Comparison of ENCODE assay signal across 19 cellular contexts in genomic region chr2:62471816-62472215, GRCh38. TPM values are rescaled to one million over a fixed set of nuclear protein-coding genes. Genes with fewer than 3 reads are reported as not detected.
A peak's percentile ranks its signal among the peaks of the same experiment; 100 is the strongest.
DNase-seq lines count a peak whose midpoint lies in the region; ATAC-seq and TF ChIP-seq lines count a peak whose summit lies in the region.
"Had no signal": no experiment of that assay in that cellular context is flagged by ENCODE, and none has a peak within 500 bp of the region (broad histone marks: within the 10 kb centered on the region; RNA-seq: fewer than 3 reads in every experiment).

No MANE protein-coding gene starts in this region.

- H3K4me1 Mint-ChIP-seq in CD14-positive monocyte: peaks cover 37% of the 10 kb centered on the region
- H3K4me1 Mint-ChIP-seq in T-helper 17 cell: no peaks in the 10 kb centered on the region

- H3K27me3 Mint-ChIP-seq in CD14-positive monocyte (ENCODE audit: low read depth in 3 of 3): peaks cover 4 to 5% (median 4%) of the 10 kb centered on the region in 3 donors
- H3K27me3 Mint-ChIP-seq in T-helper 17 cell: peaks cover 64% of the 10 kb centered on the region

- ATAC-seq in T-helper 17 cell (no peak), GM21529 (IDR thresholded peaks at IDR 0.05; ENCODE audit: unreplicated experiment) (no peak)
- ATAC-seq: CD8-positive, alpha-beta T cell; K562; lower lobe of right lung; right lobe of liver; stimulated activated effector memory CD8-positive, alpha-beta T cell treated with anti-CD3 and anti-CD28 coated beads, Interleukin-12 subunit alpha, Interleukin-12 subunit beta, amount 100 ng/mL, for 72 hours; T-cell had no signal

- no peak for TF ChIP-seq EP300 in suprapubic skin (IDR thresholded peaks at IDR 0.05)

- H3F3A ChIP-seq in GM23248 (ENCODE audit: insufficient read depth): peaks cover 14% of the 10 kb centered on the region; the same call in 1 of the 2 replicates

- no peak for TF ChIP-seq CTCF in suprapubic skin (IDR thresholded peaks at IDR 0.05)
- TF ChIP-seq CTCF in CD14-positive monocyte (IDR thresholded peaks at IDR 0.05): no peak

- no peaks in the 10 kb centered on the region for H3K79me2 ChIP-seq in GM23248 (ENCODE audit: insufficient read depth)

- intact Hi-C loops in CD14-positive monocyte (cut with micrococcal nuclease): no loop called here

- peak overlapping the region; percentile 47; the same call in 1 of the 2 replicates for H2AFZ ChIP-seq in GM23248

- H3K4me3 ChIP-seq in GM23248 (no peak overlapping the region), adipocyte (ENCODE audit: low read length) (peak overlapping the region; percentile 20), suprapubic skin (no peak overlapping the region)
- H3K4me3 ChIP-seq: K562, lower lobe of right lung, right lobe of liver had no signal

- H3K27ac ChIP-seq in GM23248: no peak overlapping the region
- H3K27ac ChIP-seq in suprapubic skin: peak overlapping the region; percentile 39
- H3K27ac ChIP-seq: lower lobe of right lung, right lobe of liver had no signal

- H3K9me2 ChIP-seq in GM23248 (ENCODE audit: insufficient read depth): no peaks in the 10 kb centered on the region

- no peaks in the 10 kb centered on the region for H3K9me3 Mint-ChIP-seq in CD14-positive monocyte
- H3K9me3 Mint-ChIP-seq: activated T-helper 1 cell treated with anti-CD3 and anti-CD28 coated beads, Interleukin-12 subunit alpha, Interleukin-12 subunit beta, Interleukin-2, Interleukin-4 antibody, amounts not matched to agents 30 ng/mL and 10 ng/mL and 1 ng/mL, durations not matched to agents 14 hours and 24 hours and 36 hours; CD8-positive, alpha-beta T cell; stimulated activated effector memory CD8-positive, alpha-beta T cell treated with anti-CD3 and anti-CD28 coated beads, Interleukin-12 subunit alpha, Interleukin-12 subunit beta, amount 100 ng/mL, for 72 hours; T-cell had no signal

- H3K4me1 ChIP-seq in GM23248 (ENCODE audit: insufficient read depth) (peaks cover 40% of the 10 kb centered on the region), adipocyte (ENCODE audit: control insufficient read depth, insufficient read depth, low read length) (peaks cover 44% of the 10 kb centered on the region), suprapubic skin (peaks cover 98% of the 10 kb centered on the region)

- in situ Hi-C loops in GM23248 (cut with MboI): no loop called here

- H3K9ac ChIP-seq in GM23248: no peak overlapping the region
- H3K9ac ChIP-seq in adipocyte (ENCODE audit: low read length): no peak overlapping the region

- H3K36me3 Mint-ChIP-seq in CD14-positive monocyte (no peaks in the 10 kb centered on the region), T-helper 17 cell (ENCODE audit: low read depth) (peaks cover 2% of the 10 kb centered on the region)
- H3K36me3 Mint-ChIP-seq: activated naive CD8-positive, alpha-beta T cell; CD8-positive, alpha-beta T cell; stimulated activated effector memory CD8-positive, alpha-beta T cell treated with anti-CD3 and anti-CD28 coated beads, Interleukin-12 subunit alpha, Interleukin-12 subunit beta, amount 100 ng/mL, for 72 hours; T-cell had no signal

- no peak for TF ChIP-seq POLR2A in suprapubic skin (IDR thresholded peaks at IDR 0.05)

- H3K27ac Mint-ChIP-seq in CD14-positive monocyte (no peak overlapping the region), T-helper 17 cell (no peak overlapping the region)
- H3K27ac Mint-ChIP-seq: activated naive CD8-positive, alpha-beta T cell; activated T-helper 1 cell treated with anti-CD3 and anti-CD28 coated beads, Interleukin-12 subunit alpha, Interleukin-12 subunit beta, Interleukin-2, Interleukin-4 antibody, amounts not matched to agents 30 ng/mL and 10 ng/mL and 1 ng/mL, durations not matched to agents 14 hours and 24 hours and 36 hours; CD8-positive, alpha-beta T cell; stimulated activated effector memory CD8-positive, alpha-beta T cell treated with anti-CD3 and anti-CD28 coated beads, Interleukin-12 subunit alpha, Interleukin-12 subunit beta, amount 100 ng/mL, for 72 hours; T-cell had no signal

- H3K4me2 ChIP-seq in GM23248 (ENCODE audit: unreplicated experiment): peak overlapping the region; percentile 54

- WGBS in GM23248 (ENCODE audit: low coverage in 1 of 2, low lambda C conversion rate in 2 of 2, missing lambda C conversion rate in 2 of 2), 2 experiments: 8 to 13% methylated on average over 7 of the region's 7 CpGs
- 50% methylated on average over 7 of the region's 7 CpGs for WGBS in suprapubic skin

- H3K9me3 ChIP-seq in GM23248 (ENCODE audit: low read depth): no peaks in the 10 kb centered on the region
- no peaks in the 10 kb centered on the region for H3K9me3 ChIP-seq in adipocyte (ENCODE audit: control insufficient read depth, low read length)
- H3K9me3 ChIP-seq in suprapubic skin: no peaks in the 10 kb centered on the region
- no peaks in the 10 kb centered on the region for H3K9me3 ChIP-seq in T-helper 17 cell (ENCODE audit: control insufficient read depth, low read length, poor library complexity, severe bottlenecking)
- H3K9me3 ChIP-seq: lower lobe of right lung, right lobe of liver had no signal

- no peak overlapping the region for H3K4me3 Mint-ChIP-seq in CD14-positive monocyte
- no peak overlapping the region for H3K4me3 Mint-ChIP-seq in T-helper 17 cell
- H3K4me3 Mint-ChIP-seq: activated naive CD8-positive, alpha-beta T cell; activated T-helper 1 cell treated with anti-CD3 and anti-CD28 coated beads, Interleukin-12 subunit alpha, Interleukin-12 subunit beta, Interleukin-2, Interleukin-4 antibody, amounts not matched to agents 30 ng/mL and 10 ng/mL and 1 ng/mL, durations not matched to agents 14 hours and 24 hours and 36 hours; CD8-positive, alpha-beta T cell; stimulated activated effector memory CD8-positive, alpha-beta T cell treated with anti-CD3 and anti-CD28 coated beads, Interleukin-12 subunit alpha, Interleukin-12 subunit beta, amount 100 ng/mL, for 72 hours; T-cell had no signal

- H3K36me3 ChIP-seq in GM23248 (ENCODE audit: low read depth) (no peaks in the 10 kb centered on the region), adipocyte (ENCODE audit: control insufficient read depth, insufficient read depth, low read length, severe bottlenecking) (no peaks in the 10 kb centered on the region), suprapubic skin (no peaks in the 10 kb centered on the region)
- H3K36me3 ChIP-seq: lower lobe of right lung, right lobe of liver had no signal

- no peaks in the 10 kb centered on the region for H4K20me1 ChIP-seq in GM23248 (ENCODE audit: insufficient read depth)

- H3K27me3 ChIP-seq in GM23248 (replicated peaks; ENCODE audit: insufficient read depth): no peaks in the 10 kb centered on the region
- no peaks in the 10 kb centered on the region for H3K27me3 ChIP-seq in adipocyte (replicated peaks; ENCODE audit: control insufficient read depth, insufficient read depth, low read length)
- no peaks in the 10 kb centered on the region for H3K27me3 ChIP-seq in suprapubic skin
- H3K27me3 ChIP-seq: right lobe of liver had no signal

- DNase-seq in GM23248: peak; percentile 36
- DNase-seq in adipocyte (ENCODE audit: low read depth): no peak
- peak; percentile 4 for DNase-seq in iPS-NIHi7 (ENCODE audit: extremely low spot score)
- DNase-seq in suprapubic skin (ENCODE audit: low spot score in 2 of 2): no peak
- DNase-seq in CD14-positive monocyte (ENCODE audit: low spot score): no peak
- no peak for DNase-seq in T-helper 17 cell
- DNase-seq: activated CD4-positive, alpha-beta T cell treated with anti-CD3 and anti-CD28 coated beads for 48 hours; CD8-positive, alpha-beta T cell; lower lobe of right lung; NCI-H2107; NCI-H526 treated with DMSO at 0.1 percent for 48 hours; right lobe of liver; T-cell had no signal

RNA-seq across cellular contexts. Expression of gene TMEM17, which starts 34.2 kb away (rescaled TPM):
- 3.7 and 8.3 TPM in 2 replicates for total RNA-seq in GM23248 (2014; rRNA removed; shearing (Covaris generic))
- polyA plus RNA-seq in GM23248 (2016; fragmentation: Nextera tagmentation; extraction: Ambion mirVana): 5.7 and 6.0 TPM in 2 replicates
- total RNA-seq in suprapubic skin: 1 to 10 TPM; 1.1 to 6.1 (median 2.0) TPM
- polyA plus RNA-seq in CD14-positive monocyte: under 1 TPM; 0.10 to 0.26 TPM
- not detected for total RNA-seq in T-helper 17 cell
- total RNA-seq: CD8-positive, alpha-beta T cell; OCI-LY7 had no signal

Comparison
In these comparisons a context has a peak if more than half of its experiments do, and no peak if none do; other contexts are left out.
1. DNase-seq: peak in GM23248 (single experiment) and iPS-NIHi7 (single experiment); none in adipocyte (single experiment), suprapubic skin (0 of 2), CD14-positive monocyte (single experiment) and T-helper 17 cell (0 of 3).